11 cellular contexts compared by ENCODE assay signal in the genomic region with DNA sequence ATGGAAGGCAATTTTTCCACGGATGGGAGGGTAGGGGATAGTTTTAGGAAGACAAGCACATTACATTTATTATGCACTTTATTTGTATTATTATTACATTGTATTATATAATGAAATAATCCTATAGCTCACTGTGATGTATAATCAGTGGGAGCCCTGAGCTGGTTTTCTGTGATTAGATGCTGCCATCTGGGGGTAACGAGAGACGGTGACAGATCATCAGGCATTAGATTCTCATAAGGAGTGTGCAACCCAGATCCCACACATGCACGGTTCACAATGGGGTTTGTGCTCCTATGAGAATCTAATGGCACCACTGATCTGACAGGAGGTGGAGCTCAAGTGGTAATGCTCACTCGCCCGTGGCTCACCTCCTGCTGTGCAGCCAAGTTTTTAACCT.
DNase-seq lines count a peak whose midpoint lies in the region; ATAC-seq and TF ChIP-seq lines count a peak whose summit lies in the region.
"Had no signal": no experiment of that assay in that cellular context is flagged by ENCODE, and none has a peak within 500 bp of the region (broad histone marks: within the 10 kb centered on the region; RNA-seq: fewer than 3 reads in every experiment).

No MANE protein-coding gene starts in this region.

- no peak for TF ChIP-seq POLR2A in esophagus muscularis mucosa (IDR thresholded peaks at IDR 0.05; ENCODE audit: low read depth)

- no peaks in the 10 kb centered on the region for H3K79me2 ChIP-seq in DOHH2 (ENCODE audit: control insufficient read depth, low read length)

- H3K4me3 ChIP-seq in DOHH2 (ENCODE audit: low read length) (no peak overlapping the region), esophagus muscularis mucosa (no peak overlapping the region), colonic mucosa (no peak overlapping the region)

- no peak overlapping the region for H3K4me2 ChIP-seq in DOHH2 (ENCODE audit: low read length)

- TF ChIP-seq CTCF in DOHH2 (IDR thresholded peaks at IDR 0.05; ENCODE audit: low read depth, low read length, poor library complexity, severe bottlenecking) (peak; percentile 19), esophagus muscularis mucosa (IDR thresholded peaks at IDR 0.05) (no peak), colonic mucosa (IDR thresholded peaks at IDR 0.05) (no peak)

- H3K27ac ChIP-seq in DOHH2 (ENCODE audit: low read depth, low read length) (no peak overlapping the region), esophagus muscularis mucosa (replicated peaks in 1 of 4) (no peak overlapping the region), colonic mucosa (no peak overlapping the region)

- peak; percentile 50 for ATAC-seq in GM18868 (IDR thresholded peaks at IDR 0.05; ENCODE audit: unreplicated experiment)
- ATAC-seq: T-cell had no signal

- H3K9me3 ChIP-seq in DOHH2 (ENCODE audit: control insufficient read depth, insufficient read depth, low read length) (no peaks in the 10 kb centered on the region), esophagus muscularis mucosa (no peaks in the 10 kb centered on the region), colonic mucosa (no peaks in the 10 kb centered on the region)

- H3K4me1 ChIP-seq in DOHH2 (ENCODE audit: control insufficient read depth, low read length) (peaks cover 5% of the 10 kb centered on the region; the same call in 1 of the 2 replicates), esophagus muscularis mucosa (peaks cover 0 to 14% (median 7%) of the 10 kb centered on the region in 4 donors), colonic mucosa (no peaks in the 10 kb centered on the region)

- H3K36me3 ChIP-seq in DOHH2 (ENCODE audit: control insufficient read depth, low read length): no peaks in the 10 kb centered on the region
- no peaks in the 10 kb centered on the region for H3K36me3 ChIP-seq in esophagus muscularis mucosa
- H3K36me3 ChIP-seq in colonic mucosa: no peaks in the 10 kb centered on the region

- TF ChIP-seq EP300 in esophagus muscularis mucosa (IDR thresholded peaks at IDR 0.05): no peak

- H4K20me1 ChIP-seq in DOHH2 (ENCODE audit: control insufficient read depth, insufficient read depth, low read depth, low read length): no peaks in the 10 kb centered on the region

- intact Hi-C loops in esophagus muscularis mucosa (cut with DNase I): no loop called here
- intact Hi-C loops in colonic mucosa (cut with DNase I): no loop called here

- DNase-seq in OCI-M1 (lab: John Stamatoyannopoulos, UW): peak; percentile 19
- DNase-seq in esophagus muscularis mucosa (ENCODE audit: extremely low spot score): peak; percentile 81
- no peak for DNase-seq in EL
- DNase-seq in colonic mucosa: no peak
- DNase-seq in NCI-H1092 (lab: John Stamatoyannopoulos, UW): no peak
- DNase-seq: activated CD4-positive, alpha-beta T cell treated with anti-CD3 and anti-CD28 coated beads, Interleukin-2, amount 10 ng/mL, durations not matched to agents 7 days and 5 days; CD4-positive, alpha-beta T cell; NCI-H2171; T-cell had no signal

- H3K27me3 ChIP-seq in DOHH2 (ENCODE audit: control insufficient read depth, low read length) (peaks cover 6% of the 10 kb centered on the region; the same call in 1 of the 2 replicates), esophagus muscularis mucosa (no peaks in the 10 kb centered on the region), colonic mucosa (no peaks in the 10 kb centered on the region)

- 78% methylated on average over 6 of the region's 6 CpGs for WGBS in esophagus muscularis mucosa

- H3K9ac ChIP-seq in colonic mucosa (ENCODE audit: low read depth in 2 of 2, low read length in 2 of 2): no peak overlapping the region

- no peaks in the 10 kb centered on the region for H3F3A ChIP-seq in DOHH2 (ENCODE audit: control insufficient read depth, insufficient read depth)

- no peaks in the 10 kb centered on the region for H3K9me2 ChIP-seq in DOHH2 (replicated peaks; ENCODE audit: control insufficient read depth, low read length)

Comparison
In these comparisons a context has a peak if more than half of its experiments do, and no peak if none do; other contexts are left out.
1. DNase-seq: peak in OCI-M1 (single experiment) and esophagus muscularis mucosa (single experiment); none in EL (single experiment), colonic mucosa (single experiment) and NCI-H1092 (single experiment).